In the genomic region with DNA sequence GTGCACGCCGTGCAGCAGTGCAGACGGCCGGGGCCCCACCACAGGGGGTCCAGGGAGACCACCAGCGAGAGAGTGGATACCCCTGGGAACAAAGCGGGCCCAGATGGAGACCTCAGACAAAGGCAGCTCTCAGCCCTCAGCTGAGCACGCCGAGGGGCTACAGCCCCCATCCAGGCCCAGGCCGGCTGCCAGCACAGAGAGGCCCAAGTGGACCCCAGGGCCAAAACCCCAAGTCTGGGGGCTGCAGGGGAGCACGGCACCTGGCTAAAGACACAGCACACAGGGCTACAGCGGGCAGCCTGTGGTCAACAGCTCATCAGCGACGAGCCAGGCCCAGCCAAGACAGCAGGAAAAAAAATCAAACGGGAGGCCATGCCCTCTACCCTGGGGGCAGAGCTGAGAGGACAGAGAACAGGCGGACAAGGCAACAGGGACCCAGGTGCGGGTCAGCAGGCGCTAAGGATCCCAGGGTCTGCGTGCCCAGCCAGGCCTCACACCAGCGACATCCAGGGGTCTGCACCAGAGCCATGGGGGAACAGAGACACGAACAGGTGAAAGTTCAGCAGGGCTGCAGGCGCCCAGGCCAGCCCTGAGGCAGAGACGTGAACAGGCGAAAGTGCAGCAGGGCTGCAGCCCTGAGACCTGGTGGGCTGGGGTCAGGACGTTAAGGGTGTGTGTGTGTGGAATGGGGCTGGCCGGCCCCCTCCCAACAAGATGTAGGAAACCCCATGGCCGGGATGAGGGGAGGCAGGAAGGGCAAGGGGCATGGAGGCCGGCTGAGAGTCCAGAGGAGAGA, we compare ENCODE assay signal across 9 cellular contexts. TPM values are rescaled to one million over a fixed set of nuclear protein-coding genes. Genes with fewer than 3 reads are reported as not detected.
DNase-seq lines count a peak whose midpoint lies in the region; ATAC-seq and TF ChIP-seq lines count a peak whose summit lies in the region.
"Had no signal": no experiment of that assay in that cellular context is flagged by ENCODE, and none has a peak within 500 bp of the region (broad histone marks: within the 10 kb centered on the region; RNA-seq: fewer than 3 reads in every experiment).

No MANE protein-coding gene starts in this region.

- DNase-seq in CD4-positive, alpha-beta memory T cell = peak in 1 of 5 donors; percentile 29
- DNase-seq in activated B cell treated with CpG ODN at 0.5 μM for 24 hours (no peak), heart left ventricle (peak in 4 of 5 donors; percentile 15 to 59 (median 21)), prostate gland (ENCODE audit: low spot score) (no peak), GDM1 (lab: John Stamatoyannopoulos, UW) (no peak), SW480 (ENCODE audit: low spot score) (no peak)
- DNase-seq: RPMI8226 had no signal

- POLR2A ChIA-PET in CD4-positive, alpha-beta memory T cell (lab: Charles Lee; ENCODE audit: partially characterized antibody) = interaction anchor here (1.4 kb wide), 1 partner anchor 26 kb away, joined by 3 read pairs; no protein-coding TSS in a partner anchor
- POLR2A ChIA-PET in activated B cell treated with CpG ODN at 0.5 μM for 24 hours (lab: Charles Lee) = no interaction called here

- H3K9me3 Mint-ChIP-seq in CD4-positive, alpha-beta memory T cell = peaks cover 0 to 47% (median 8%) of the 10 kb centered on the region in 8 donors
- peaks cover 12% of the 10 kb centered on the region for H3K9me3 Mint-ChIP-seq in activated B cell treated with CpG ODN at 0.5 μM for 24 hours

- H3K27me3 ChIP-seq in CD4-positive, alpha-beta memory T cell (ENCODE audit: insufficient read depth, low read length) = no peaks in the 10 kb centered on the region
- H3K27me3 ChIP-seq in heart left ventricle (no peaks in the 10 kb centered on the region), prostate gland (replicated peaks; ENCODE audit: insufficient read depth) (no peaks in the 10 kb centered on the region)

- peaks cover 0 to 2% of the 10 kb centered on the region in 2 donors for H3K9me3 ChIP-seq in CD4-positive, alpha-beta memory T cell (ENCODE audit: control insufficient read depth in 1 of 2, low read length in 2 of 2)
- H3K9me3 ChIP-seq in heart left ventricle = peaks cover 0 to 16% (median 3%) of the 10 kb centered on the region in 12 donors
- H3K9me3 ChIP-seq in prostate gland = no peaks in the 10 kb centered on the region

- H3K4me3 ChIP-seq in CD4-positive, alpha-beta memory T cell (ENCODE audit: low read length in 2 of 2) = no peak overlapping the region
- H3K4me3 ChIP-seq in heart left ventricle (no peak overlapping the region), prostate gland (no peak overlapping the region)

- peak overlapping the region; percentile 62 to 91 (median 86) for H3K27ac Mint-ChIP-seq in CD4-positive, alpha-beta memory T cell
- H3K27ac Mint-ChIP-seq in activated B cell treated with CpG ODN at 0.5 μM for 24 hours = peak overlapping the region; percentile 61

- ATAC-seq in activated B cell treated with CpG ODN at 0.5 μM for 24 hours (ENCODE audit: low read depth) (no peak), heart left ventricle (no peak), GM21619 (IDR thresholded peaks at IDR 0.05; ENCODE audit: unreplicated experiment) (no peak), GM21737 (IDR thresholded peaks at IDR 0.05; ENCODE audit: unreplicated experiment) (no peak)

- peaks cover 36% of the 10 kb centered on the region for H3K36me3 ChIP-seq in CD4-positive, alpha-beta memory T cell (ENCODE audit: insufficient read depth, low read length)
- H3K36me3 ChIP-seq in heart left ventricle = no peaks in the 10 kb centered on the region
- H3K36me3 ChIP-seq in prostate gland = no peaks in the 10 kb centered on the region

- TF ChIP-seq CTCF in activated B cell treated with CpG ODN at 0.5 μM for 24 hours (IDR thresholded peaks at IDR 0.05) (no peak), heart left ventricle (IDR thresholded peaks at IDR 0.05) (no peak), prostate gland (IDR thresholded peaks at IDR 0.05) (no peak)

- intact Hi-C loops in CD4-positive, alpha-beta memory T cell (cut with micrococcal nuclease) = no loop called here
- intact Hi-C loops in activated B cell treated with CpG ODN at 0.5 μM for 24 hours (cut with micrococcal nuclease) = no loop called here
- intact Hi-C loops in heart left ventricle (cut with DNase I) = loop anchor here in 1 of 10 donors (2.0 kb wide), 1 partner anchor 33 kb away; no protein-coding TSS in a partner anchor
- intact Hi-C loops in prostate gland (cut with DNase I) = no loop called here

- whole genome bisulfite sequencing in heart left ventricle, 4 donors = 89 to 90% (median 90%) methylated on average over 21 to 27 of the region's 27 CpGs
- 91% methylated on average over 27 of the region's 27 CpGs for WGBS in prostate gland

- H3K27me3 Mint-ChIP-seq in CD4-positive, alpha-beta memory T cell = no peaks in the 10 kb centered on the region
- H3K27me3 Mint-ChIP-seq in activated B cell treated with CpG ODN at 0.5 μM for 24 hours = no peaks in the 10 kb centered on the region

- peak overlapping the region in 7 of 8 donors; percentile 1 to 74 (median 40) for H3K4me3 Mint-ChIP-seq in CD4-positive, alpha-beta memory T cell
- H3K4me3 Mint-ChIP-seq in activated B cell treated with CpG ODN at 0.5 μM for 24 hours = no peak overlapping the region

- no peak for TF ChIP-seq POLR2A in heart left ventricle (IDR thresholded peaks at IDR 0.05)
- TF ChIP-seq POLR2A in prostate gland (IDR thresholded peaks at IDR 0.05) = no peak

- CTCF ChIA-PET in CD4-positive, alpha-beta memory T cell (lab: Charles Lee; ENCODE audit: partially characterized antibody) = interaction anchor here (1.1 to 1.6 kb wide), 2 partner anchors 11 to 13 kb away, joined by 3 to 4 read pairs; no protein-coding TSS in a partner anchor
- CTCF ChIA-PET in activated B cell treated with CpG ODN at 0.5 μM for 24 hours (lab: Charles Lee) = no interaction called here

- H3K4me1 Mint-ChIP-seq in CD4-positive, alpha-beta memory T cell = peaks cover 48 to 85% (median 68%) of the 10 kb centered on the region in 4 donors
- peaks cover 45% of the 10 kb centered on the region for H3K4me1 Mint-ChIP-seq in activated B cell treated with CpG ODN at 0.5 μM for 24 hours

- peaks cover 81% of the 10 kb centered on the region for H3K4me1 ChIP-seq in CD4-positive, alpha-beta memory T cell (ENCODE audit: insufficient read depth, low read length)
- H3K4me1 ChIP-seq in heart left ventricle (peaks cover 0 to 38% (median 21%) of the 10 kb centered on the region in 12 donors), prostate gland (replicated peaks) (no peaks in the 10 kb centered on the region)

- peaks cover 50 to 64% of the 10 kb centered on the region in 2 donors for H3K36me3 Mint-ChIP-seq in CD4-positive, alpha-beta memory T cell
- peaks cover 34% of the 10 kb centered on the region for H3K36me3 Mint-ChIP-seq in activated B cell treated with CpG ODN at 0.5 μM for 24 hours (ENCODE audit: low read depth)

- no peak overlapping the region for H3K27ac ChIP-seq in CD4-positive, alpha-beta memory T cell (ENCODE audit: low read depth, low read length)
- H3K27ac ChIP-seq in heart left ventricle = peak overlapping the region in 9 of 12 donors; percentile 27 to 72 (median 49)
- H3K27ac ChIP-seq in prostate gland = peak overlapping the region; percentile 34 to 41

RNA-seq across cellular contexts. Expression of gene RASA3, which starts 34.3 kb away (rescaled TPM):
- total RNA-seq in CD4-positive, alpha-beta memory T cell = 100 to 1,000 TPM; 171 to 174 TPM
- polyA plus RNA-seq in CD4-positive, alpha-beta memory T cell = 100 to 1,000 TPM in 1 of 2 donors, 10 to 100 TPM in 1; 65.5 to 141 TPM
- total RNA-seq in activated B cell treated with CpG ODN at 0.5 μM for 24 hours (17.5 and 20.4 TPM in 2 replicates), heart left ventricle (10 to 100 TPM in 5 of 9 donors, 1 to 10 TPM in 4; 7.2 to 24.2 (median 10.5) TPM), prostate gland (10 to 100 TPM in 1 of 2 donors, 1 to 10 TPM in 1; 8.6 to 12.5 TPM)
- polyA plus RNA-seq in heart left ventricle = 1 to 10 TPM; 4.8 to 9.0 TPM

Comparison
In these comparisons a context has a peak if more than half of its experiments do, and no peak if none do; other contexts are left out.
1. DNase-seq: peak in heart left ventricle (4 of 5); none in activated B cell treated with CpG ODN at 0.5 μM for 24 hours (single experiment), prostate gland (single experiment), GDM1 (single experiment) and SW480 (single experiment).